Comparison of ENCODE assay signal across 14 cellular contexts in genomic region chr14:33617154-33617553, GRCh38.
DNase-seq lines count a peak whose midpoint lies in the region; ATAC-seq lines count a peak whose summit lies in the region.
"Had no signal": no experiment of that assay in that cellular context is flagged by ENCODE, and none has a peak within 500 bp of the region (broad histone marks: within the 10 kb centered on the region; RNA-seq: fewer than 3 reads in every experiment).

No MANE protein-coding gene starts in this region.

- no peak overlapping the region for H2AK5ac ChIP-seq in mesenchymal stem cell (ENCODE audit: low read length, severe bottlenecking)

- 20% methylated on average over 2 of the region's 3 CpGs for WGBS in mesenchymal stem cell

- no peak overlapping the region for H3K9ac ChIP-seq in mesenchymal stem cell (ENCODE audit: low read length)
- H3K9ac ChIP-seq: parathyroid adenoma had no signal

- no peak overlapping the region for H3K27ac ChIP-seq in mesenchymal stem cell (ENCODE audit: low read length, poor library complexity, severe bottlenecking)
- H3K27ac ChIP-seq: colonic mucosa, lower lobe of right lung, parathyroid adenoma had no signal

- H3K9me3 ChIP-seq in mesenchymal stem cell (ENCODE audit: control insufficient read depth, low read length), result no peaks in the 10 kb centered on the region
- H3K9me3 ChIP-seq: colonic mucosa, lower lobe of right lung had no signal

- no peaks in the 10 kb centered on the region for H3K27me3 ChIP-seq in mesenchymal stem cell (ENCODE audit: control insufficient read depth in 1 of 2, insufficient read depth in 1 of 2, low read length in 2 of 2)
- H3K27me3 ChIP-seq: colonic mucosa had no signal

- no peak overlapping the region for H3K27ac Mint-ChIP-seq in stimulated activated naive B cell treated with anti-CD40 and anti-IgM and Interleukin-4, amounts not matched to agents 10 μg/mL and 1 μg/mL and 100 μg/mL, for 72 hours
- H3K27ac Mint-ChIP-seq: T-helper 17 cell had no signal

- H2BK5ac ChIP-seq in mesenchymal stem cell (ENCODE audit: low read depth, low read length, poor library complexity, severe bottlenecking), result no peak overlapping the region

- H2AFZ ChIP-seq in mesenchymal stem cell (ENCODE audit: low read depth, low read length), result no peak overlapping the region
- H2AFZ ChIP-seq: parathyroid adenoma had no signal

- DNase-seq in EH (ENCODE audit: low read depth) (peak; percentile 58), NCI-H1105 (lab: John Stamatoyannopoulos, UW) (peak; percentile 66), astrocyte of the hippocampus (ENCODE audit: low read depth, low spot score) (peak; percentile 88), mesenchymal stem cell (peak; percentile 76), UCSD-AML1 (lab: John Stamatoyannopoulos, UW; ENCODE audit: unreplicated experiment) (no peak), ACHN (no peak)
- DNase-seq in stimulated activated naive B cell treated with anti-CD40 and anti-IgM and Interleukin-4, amounts not matched to agents 10 μg/mL and 1 μg/mL and 100 μg/mL, for 72 hours, result no peak
- DNase-seq in effector CD8-positive, alpha-beta T cell (lab: John Stamatoyannopoulos, UW), result no peak
- DNase-seq: colonic mucosa; head of caudate nucleus; lower lobe of right lung; stimulated activated CD4-positive, alpha-beta T cell treated with anti-CD3 and anti-CD28 coated beads, Interleukin-2, amount 100 ng/mL, for 24 hours; T-helper 17 cell had no signal

- no peak overlapping the region for H2BK12ac ChIP-seq in mesenchymal stem cell (ENCODE audit: low read length in 2 of 2)

- H3K4me2 ChIP-seq in mesenchymal stem cell (ENCODE audit: low read length, poor library complexity, severe bottlenecking), result no peak overlapping the region

- peaks cover 0 to 3% of the 10 kb centered on the region in 2 donors for H3K9me3 Mint-ChIP-seq in stimulated activated naive B cell treated with anti-CD40 and anti-IgM and Interleukin-4, amounts not matched to agents 10 μg/mL and 1 μg/mL and 100 μg/mL, for 72 hours

- H3K27me3 Mint-ChIP-seq in stimulated activated naive B cell treated with anti-CD40 and anti-IgM and Interleukin-4, amounts not matched to agents 10 μg/mL and 1 μg/mL and 100 μg/mL, for 72 hours, result no peaks in the 10 kb centered on the region

- in situ Hi-C loops in ACHN (cut with HindIII; ENCODE audit: low pct_ligation_motif_present, low pct_unique_long_range_greater_than_20kb, low sequenced_read_pairs), result no loop called here

- no peak overlapping the region for H2BK15ac ChIP-seq in mesenchymal stem cell (ENCODE audit: low read depth, poor library complexity, severe bottlenecking)

- no peak overlapping the region for H3K18ac ChIP-seq in mesenchymal stem cell (ENCODE audit: low read depth in 1 of 2, low read length in 2 of 2)

- H3K36me3 ChIP-seq in mesenchymal stem cell (ENCODE audit: control insufficient read depth in 1 of 2, insufficient read depth in 2 of 2, low read depth in 1 of 2, low read length in 2 of 2), result no peaks in the 10 kb centered on the region
- H3K36me3 ChIP-seq: colonic mucosa, lower lobe of right lung had no signal

- no peaks in the 10 kb centered on the region for H3K79me1 ChIP-seq in mesenchymal stem cell (replicated peaks; ENCODE audit: low read length, poor library complexity, severe bottlenecking)

- H3K4me1 ChIP-seq in mesenchymal stem cell (ENCODE audit: control insufficient read depth, insufficient read depth, low read depth, low read length), result no peaks in the 10 kb centered on the region
- H3K4me1 ChIP-seq: colonic mucosa, lower lobe of right lung, parathyroid adenoma had no signal

- H3K4ac ChIP-seq in mesenchymal stem cell (ENCODE audit: low read depth in 1 of 2, low read length in 2 of 2), result no peak overlapping the region

- no peak overlapping the region for H3K4me3 ChIP-seq in mesenchymal stem cell (ENCODE audit: insufficient read depth in 1 of 2, low read depth in 1 of 2, low read length in 2 of 2)
- H3K4me3 ChIP-seq: colonic mucosa, lower lobe of right lung had no signal

- H2BK120ac ChIP-seq in mesenchymal stem cell (ENCODE audit: low read depth, low read length), result no peak overlapping the region

- no peak overlapping the region for H4K91ac ChIP-seq in mesenchymal stem cell (ENCODE audit: low read length)

- no peak overlapping the region for H3K14ac ChIP-seq in mesenchymal stem cell (ENCODE audit: low read length in 2 of 2)

- no peak for ATAC-seq in stimulated activated naive B cell treated with anti-CD40 and anti-IgM and Interleukin-4, amounts not matched to agents 10 μg/mL and 1 μg/mL and 100 μg/mL, for 72 hours (replicated peaks)
- ATAC-seq: lower lobe of right lung, T-helper 17 cell had no signal

- no peaks in the 10 kb centered on the region for H3K36me3 Mint-ChIP-seq in stimulated activated naive B cell treated with anti-CD40 and anti-IgM and Interleukin-4, amounts not matched to agents 10 μg/mL and 1 μg/mL and 100 μg/mL, for 72 hours

- no peak overlapping the region for H4K8ac ChIP-seq in mesenchymal stem cell (ENCODE audit: low read length)

- no peaks in the 10 kb centered on the region for H3K4me1 Mint-ChIP-seq in stimulated activated naive B cell treated with anti-CD40 and anti-IgM and Interleukin-4, amounts not matched to agents 10 μg/mL and 1 μg/mL and 100 μg/mL, for 72 hours
- H3K4me1 Mint-ChIP-seq: T-helper 17 cell had no signal

- H3K23ac ChIP-seq in mesenchymal stem cell (ENCODE audit: low read length in 2 of 2), result no peak overlapping the region

- H3K4me3 Mint-ChIP-seq in stimulated activated naive B cell treated with anti-CD40 and anti-IgM and Interleukin-4, amounts not matched to agents 10 μg/mL and 1 μg/mL and 100 μg/mL, for 72 hours, result no peak overlapping the region
- H3K4me3 Mint-ChIP-seq: T-helper 17 cell had no signal

Comparison
In these comparisons a context has a peak if more than half of its experiments do, and no peak if none do; other contexts are left out.
1. DNase-seq: peak in EH (single experiment), NCI-H1105 (single experiment), astrocyte of the hippocampus (single experiment) and mesenchymal stem cell (single experiment); none in UCSD-AML1 (single experiment), stimulated activated naive B cell treated with anti-CD40 and anti-IgM and Interleukin-4, amounts not matched to agents 10 μg/mL and 1 μg/mL and 100 μg/mL, for 72 hours (single experiment), ACHN (single experiment) and effector CD8-positive, alpha-beta T cell (single experiment).